In the genomic region with DNA sequence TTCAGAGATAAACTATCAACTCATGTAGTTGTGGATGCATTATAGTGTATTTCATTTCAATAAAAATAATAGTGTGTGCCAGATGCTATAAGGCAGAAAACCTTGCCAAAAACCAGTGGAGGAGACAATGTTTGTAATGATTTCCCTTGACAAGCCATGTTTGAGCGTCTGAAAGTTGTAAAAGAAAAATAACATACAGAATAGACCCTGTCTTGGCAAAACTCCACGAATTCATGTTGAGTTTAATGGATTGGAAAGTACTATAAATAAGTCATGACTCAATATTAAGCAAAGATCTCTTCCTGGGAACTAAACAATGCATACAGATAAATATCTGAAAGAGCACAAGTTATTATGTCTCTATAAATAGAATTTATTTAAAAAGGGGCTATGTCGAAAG, we compare ENCODE assay signal across 16 cellular contexts.
"Had no signal": no experiment of that assay in that cellular context is flagged by ENCODE, and none has a peak within 500 bp of the region (broad histone marks: within the 10 kb centered on the region; RNA-seq: fewer than 3 reads in every experiment).

No MANE protein-coding gene starts in this region.

- H3K27ac ChIP-seq: gastroesophageal sphincter, heart left ventricle, left ventricle myocardium inferior, skin epidermis, tibial nerve, uterus had no signal

- H3K27me3 ChIP-seq: gastroesophageal sphincter, heart left ventricle, tibial nerve, uterus had no signal

- H3K36me3 Mint-ChIP-seq: activated CD8-positive, alpha-beta memory T cell treated with anti-CD3 and anti-CD28 coated beads, Interleukin-2, amount 10 ng/mL, durations not matched to agents 7 days and 5 days; activated naive CD8-positive, alpha-beta T cell had no signal

- H3K27ac Mint-ChIP-seq: activated CD4-positive, alpha-beta memory T cell treated with anti-CD3 and anti-CD28 coated beads, Interleukin-2, amount 10 ng/mL, durations not matched to agents 7 days and 5 days; activated CD4-positive, alpha-beta T cell treated with anti-CD3 and anti-CD28 coated beads for 36 hours; activated CD8-positive, alpha-beta memory T cell treated with anti-CD3 and anti-CD28 coated beads, Interleukin-2, amount 10 ng/mL, durations not matched to agents 7 days and 5 days; activated naive CD8-positive, alpha-beta T cell; progenitor cell of endocrine pancreas had no signal

- H3K4me3 Mint-ChIP-seq: activated CD4-positive, alpha-beta memory T cell treated with anti-CD3 and anti-CD28 coated beads, Interleukin-2, amount 10 ng/mL, durations not matched to agents 7 days and 5 days; activated CD4-positive, alpha-beta T cell treated with anti-CD3 and anti-CD28 coated beads for 36 hours; activated CD8-positive, alpha-beta memory T cell treated with anti-CD3 and anti-CD28 coated beads, Interleukin-2, amount 10 ng/mL, durations not matched to agents 7 days and 5 days; activated naive CD8-positive, alpha-beta T cell had no signal

- H3K4me1 Mint-ChIP-seq: activated CD4-positive, alpha-beta memory T cell treated with anti-CD3 and anti-CD28 coated beads, Interleukin-2, amount 10 ng/mL, durations not matched to agents 7 days and 5 days; activated CD4-positive, alpha-beta T cell treated with anti-CD3 and anti-CD28 coated beads for 36 hours; activated CD8-positive, alpha-beta memory T cell treated with anti-CD3 and anti-CD28 coated beads, Interleukin-2, amount 10 ng/mL, durations not matched to agents 7 days and 5 days had no signal

- H3K4me3 ChIP-seq: gastroesophageal sphincter, heart left ventricle, left ventricle myocardium inferior, skin epidermis, tibial nerve, uterus had no signal

- H3K27me3 Mint-ChIP-seq: activated CD4-positive, alpha-beta memory T cell treated with anti-CD3 and anti-CD28 coated beads, Interleukin-2, amount 10 ng/mL, durations not matched to agents 7 days and 5 days; activated CD4-positive, alpha-beta T cell treated with anti-CD3 and anti-CD28 coated beads for 36 hours; activated CD8-positive, alpha-beta memory T cell treated with anti-CD3 and anti-CD28 coated beads, Interleukin-2, amount 10 ng/mL, durations not matched to agents 7 days and 5 days; activated naive CD8-positive, alpha-beta T cell; progenitor cell of endocrine pancreas had no signal

- H3K9me3 ChIP-seq: gastroesophageal sphincter, tibial nerve, uterus had no signal

- H3K4me1 ChIP-seq: gastroesophageal sphincter, heart left ventricle, left ventricle myocardium inferior, tibial nerve, uterus had no signal

- H3K36me3 ChIP-seq: gastroesophageal sphincter, heart left ventricle, left ventricle myocardium inferior, tibial nerve, uterus had no signal

- DNase-seq: activated CD4-positive, alpha-beta memory T cell treated with anti-CD3 and anti-CD28 coated beads, Interleukin-2, amount 10 ng/mL, durations not matched to agents 7 days and 5 days; activated CD4-positive, alpha-beta T cell treated with anti-CD3 and anti-CD28 coated beads for 36 hours; activated CD8-positive, alpha-beta memory T cell treated with anti-CD3 and anti-CD28 coated beads, Interleukin-2, amount 10 ng/mL, durations not matched to agents 7 days and 5 days; effector CD4-positive, alpha-beta T cell; heart left ventricle; left ventricle myocardium inferior; occipital lobe; right cardiac atrium; stimulated activated naive CD8-positive, alpha-beta T cell treated with anti-CD3 and anti-CD28 coated beads, Interleukin-15, Interleukin-2, amounts not matched to agents 100 U/mL and 50 U/mL, for 24 hours; substantia nigra; uterus had no signal

- ATAC-seq: activated CD4-positive, alpha-beta T cell treated with anti-CD3 and anti-CD28 coated beads for 36 hours; activated CD8-positive, alpha-beta memory T cell treated with anti-CD3 and anti-CD28 coated beads, Interleukin-2, amount 10 ng/mL, durations not matched to agents 7 days and 5 days; gastroesophageal sphincter; heart left ventricle; right cardiac atrium; stimulated activated naive CD8-positive, alpha-beta T cell treated with anti-CD3 and anti-CD28 coated beads, Interleukin-15, Interleukin-2, amounts not matched to agents 100 U/mL and 50 U/mL, for 24 hours had no signal
